In genomic region chr12:122974274-122974891, GRCh38 we compare ENCODE assay signal across 8 cellular contexts. TPM values are rescaled to one million over a fixed set of nuclear protein-coding genes. Genes with fewer than 3 reads are reported as not detected.
DNase-seq lines count a peak whose midpoint lies in the region; ATAC-seq and TF ChIP-seq lines count a peak whose summit lies in the region.

No MANE protein-coding gene starts in this region.

- H3K4me2 ChIP-seq in hepatocyte: peak overlapping the region; percentile 87

- DNase-seq in NCI-H2029 treated with DMSO at 0.1 percent for 48 hours (lab: John Stamatoyannopoulos, UW) (peak; percentile 93), T1000 (lab: John Stamatoyannopoulos, UW) (peak; percentile 100), astrocyte of the hippocampus (ENCODE audit: low read depth, low spot score) (peak; percentile 99), hepatocyte (ENCODE audit: low spot score) (peak; percentile 99), aorta (peak; percentile 99)

- peak overlapping the region; percentile 95 for H2AFZ ChIP-seq in hepatocyte

- no peaks in the 10 kb centered on the region for H3K36me3 ChIP-seq in hepatocyte (replicated peaks; ENCODE audit: insufficient read depth, low read depth)
- no peaks in the 10 kb centered on the region for H3K36me3 ChIP-seq in rectal smooth muscle tissue (ENCODE audit: control insufficient read depth, insufficient read depth, low read length)
- no peaks in the 10 kb centered on the region for H3K36me3 ChIP-seq in aorta (ENCODE audit: control insufficient read depth in 1 of 2, insufficient read depth in 2 of 2, low read length in 1 of 2)

- peak; percentile 86 for ATAC-seq in GM18511 (IDR thresholded peaks at IDR 0.05; ENCODE audit: unreplicated experiment)
- ATAC-seq in HG03025 (IDR thresholded peaks at IDR 0.05; ENCODE audit: low FRiP score, unreplicated experiment): peak; percentile 85
- peak; percentile 97 for ATAC-seq in aorta (ENCODE audit: low FRiP score)

- H3K4me1 ChIP-seq in hepatocyte (ENCODE audit: insufficient read depth): peaks cover 20% of the 10 kb centered on the region
- peaks cover 9% of the 10 kb centered on the region for H3K4me1 ChIP-seq in rectal smooth muscle tissue (ENCODE audit: control insufficient read depth, insufficient read depth, low read length)
- no peaks in the 10 kb centered on the region for H3K4me1 ChIP-seq in aorta (ENCODE audit: control insufficient read depth in 1 of 2, insufficient read depth in 2 of 2, low read length in 2 of 2)

- peak overlapping the region; percentile 67 for H3K4me3 ChIP-seq in hepatocyte
- H3K4me3 ChIP-seq in rectal smooth muscle tissue (ENCODE audit: low read length): peak overlapping the region; percentile 99
- peak overlapping the region; percentile 54 to 77 for H3K4me3 ChIP-seq in aorta (ENCODE audit: low read length in 2 of 2)

- no peaks in the 10 kb centered on the region for H3K9me2 ChIP-seq in hepatocyte (replicated peaks; ENCODE audit: insufficient read depth)

- intact Hi-C loops in aorta (cut with DNase I): loop anchor here in 1 of 2 donors (2.0 kb wide), 1 partner anchor 258 kb away; the partner anchor contains the start of genes MPHOSPH9 and MTRFR

- peaks cover 39% of the 10 kb centered on the region for H3K79me2 ChIP-seq in hepatocyte

- H3K27me3 ChIP-seq in hepatocyte (no peaks in the 10 kb centered on the region), rectal smooth muscle tissue (ENCODE audit: control insufficient read depth, insufficient read depth, low read length) (no peaks in the 10 kb centered on the region), aorta (ENCODE audit: control insufficient read depth in 1 of 2, insufficient read depth in 2 of 2, low read length in 1 of 2) (no peaks in the 10 kb centered on the region)

- no peak for TF ChIP-seq CTCF in hepatocyte (IDR thresholded peaks at IDR 0.05; ENCODE audit: poor library complexity)

- H3K9me3 ChIP-seq in hepatocyte (ENCODE audit: low read depth) (no peaks in the 10 kb centered on the region), aorta (ENCODE audit: control insufficient read depth, low read length) (no peaks in the 10 kb centered on the region)

- no peaks in the 10 kb centered on the region for H4K20me1 ChIP-seq in hepatocyte (ENCODE audit: insufficient read depth, poor library complexity, severe bottlenecking)

- peak overlapping the region; percentile 99 for H3K9ac ChIP-seq in rectal smooth muscle tissue (ENCODE audit: low read length)

- WGBS in hepatocyte (ENCODE audit: low lambda C conversion rate, missing lambda C conversion rate): 2% methylated on average over 32 of the region's 32 CpGs
- 1% methylated on average over 32 of the region's 32 CpGs for WGBS in aorta, 2 donors

- H3K27ac ChIP-seq in hepatocyte (peak overlapping the region; percentile 97), rectal smooth muscle tissue (ENCODE audit: low read depth, low read length) (peak overlapping the region; percentile 98), aorta (ENCODE audit: low read depth in 1 of 2, low read length in 2 of 2) (peak overlapping the region; percentile 76 to 93)

RNA-seq across cellular contexts. Expression of gene OGFOD2, which starts 0.7 kb away (rescaled TPM):
- total RNA-seq in hepatocyte (11.4 and 13.4 TPM in 2 replicates), aorta (10 to 100 TPM in 1 of 2 donors, 1 to 10 TPM in 1; 8.9 to 13.6 TPM)
- polyA plus RNA-seq in hepatocyte (23.9 and 26.5 TPM in 2 replicates), aorta (10 to 100 TPM; 14.3 to 16.6 TPM)

RNA-seq across cellular contexts. Expression of gene ARL6IP4, which starts 6.1 kb away (rescaled TPM):
- 131 and 138 TPM in 2 replicates for total RNA-seq in hepatocyte
- 248 and 284 TPM in 2 replicates for polyA plus RNA-seq in hepatocyte
- total RNA-seq in aorta: 100 to 1,000 TPM; 128 to 156 TPM
- polyA plus RNA-seq in aorta: 100 to 1,000 TPM; 430 to 511 TPM

RNA-seq across cellular contexts. Expression of gene ABCB9, which starts 8.1 kb away (rescaled TPM):
- total RNA-seq in hepatocyte (3.9 and 4.4 TPM in 2 replicates), aorta (10 to 100 TPM in 1 of 2 donors, 1 to 10 TPM in 1; 5.9 to 13.0 TPM)
- polyA plus RNA-seq in hepatocyte (5.5 and 7.3 TPM in 2 replicates), aorta (1 to 10 TPM; 1.1 to 6.6 TPM)

Comparison
In these comparisons a context has a peak if more than half of its experiments do, and no peak if none do; other contexts are left out.
1. Peak in every context shown above with its lines: DNase-seq, ATAC-seq, H3K4me3 ChIP-seq and H3K27ac ChIP-seq.